ENCODE assay signal across 1 cellular context in genomic region chr3:107235923-107236315, GRCh38.
A peak's percentile ranks its signal among the peaks of the same experiment; 100 is the strongest.
TF ChIP-seq lines count a peak whose summit lies in the region.

No MANE protein-coding gene starts in this region.

TF ChIP-seq in HEK293, 187 proteins besides CTCF, POLR2A, EP300 and RAD21 (continued from another document):
- TF ChIP-seq PRDM10 (tag by site-specific recombination; IDR thresholded peaks at IDR 0.05), result peak; percentile 34; the same call in 1 of the 2 replicates
- TF ChIP-seq YY1 (tag by site-specific recombination; IDR thresholded peaks at IDR 0.05), result no peak
- no peak for TF ChIP-seq ZNF580 (tag by site-specific recombination; IDR thresholded peaks at IDR 0.05)
- TF ChIP-seq ZNF202 (tag by site-specific recombination; IDR thresholded peaks at IDR 0.05; ENCODE audit: borderline replicate concordance), result no peak
- TF ChIP-seq ZNF157 (tag by site-specific recombination; IDR thresholded peaks at IDR 0.05), result no peak
- peak; percentile 68 for TF ChIP-seq ZEB2 (tag by site-specific recombination; IDR thresholded peaks at IDR 0.05)
- no peak for TF ChIP-seq WT1 (tag by site-specific recombination; IDR thresholded peaks at IDR 0.05)
- 0 out of 2 replicates have a peak, but pooled peaks have one; percentile 18 for TF ChIP-seq ZNF10 (tag by site-specific recombination; IDR thresholded peaks at IDR 0.05)
- TF ChIP-seq ZNF184 (tag by site-specific recombination; IDR thresholded peaks at IDR 0.05), result 0 out of 2 replicates have a peak, but pooled peaks have one; percentile 39
- TF ChIP-seq ZNF521 (tag by site-specific recombination; IDR thresholded peaks at IDR 0.05), result no peak
- TF ChIP-seq ZBTB8A (tag by site-specific recombination; IDR thresholded peaks at IDR 0.05), result no peak
- no peak for TF ChIP-seq ZNF558 (tag by site-specific recombination; IDR thresholded peaks at IDR 0.05)
- peak; percentile 79 for TF ChIP-seq SCRT2 (tag by site-specific recombination; IDR thresholded peaks at IDR 0.05)
TF ChIP-seq in HEK293: peak in this region for 17.
